ENCODE assay signal across 13 cellular contexts in the genomic region with DNA sequence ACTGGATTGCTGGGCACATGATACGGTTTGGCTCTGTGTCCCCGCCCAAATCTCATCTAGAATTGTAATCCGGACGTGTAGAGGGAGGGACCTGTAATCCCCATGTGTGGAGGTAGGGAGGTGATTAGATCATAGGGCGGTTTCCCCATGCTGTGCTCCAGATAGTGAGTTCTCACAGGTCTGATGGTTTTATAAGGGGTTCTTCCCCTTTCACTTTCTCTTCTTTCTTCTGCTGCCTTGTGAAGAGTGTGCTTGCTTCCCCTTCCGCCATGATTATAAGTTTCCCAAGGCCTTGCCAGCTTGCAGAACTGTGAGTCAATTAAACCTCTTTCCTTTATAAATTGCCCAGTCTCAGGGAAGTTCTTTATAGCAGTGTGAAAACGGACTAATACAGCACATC. TPM values are rescaled to one million over a fixed set of nuclear protein-coding genes. Genes with fewer than 3 reads are reported as not detected.
DNase-seq lines count a peak whose midpoint lies in the region; ATAC-seq and TF ChIP-seq lines count a peak whose summit lies in the region.
"Had no signal": no experiment of that assay in that cellular context is flagged by ENCODE, and none has a peak within 500 bp of the region (broad histone marks: within the 10 kb centered on the region; RNA-seq: fewer than 3 reads in every experiment).

No MANE protein-coding gene starts in this region.

- no peaks in the 10 kb centered on the region for H3K36me3 ChIP-seq in vagina

- POLR2A ChIA-PET in GM10248 (lab: Yijun Ruan, JAX): no interaction called here
- POLR2A ChIA-PET in activated CD8-positive, alpha-beta T cell treated with anti-CD3 and anti-CD28 coated beads for 36 hours (lab: Charles Lee): no interaction called here

- DNase-seq in GM10248 (ENCODE audit: extremely low spot score): peak; percentile 52
- no peak for DNase-seq in activated CD8-positive, alpha-beta T cell treated with anti-CD3 and anti-CD28 coated beads for 36 hours
- DNase-seq in epidermal melanocyte (ENCODE audit: insufficient read length, low spot score): no peak
- DNase-seq in vagina (ENCODE audit: extremely low spot score in 2 of 2): no peak
- no peak for DNase-seq in NCI-H2081 (lab: John Stamatoyannopoulos, UW)
- no peak for DNase-seq in activated CD4-positive, alpha-beta T cell treated with anti-CD3 and anti-CD28 coated beads, Interleukin-2, amount 50 U/mL, for 48 hours
- DNase-seq: activated effector memory CD4-positive, alpha-beta T cell treated with Interleukin-2 at 50 U/mL for 16 hours; DMS79 treated with DMSO at 0.1 percent for 48 hours; glutamatergic neuron; NCI-H1092 treated with DMSO at 0.1 percent for 48 hours had no signal

- peaks cover 2% of the 10 kb centered on the region for H3K4me1 Mint-ChIP-seq in activated CD8-positive, alpha-beta T cell treated with anti-CD3 and anti-CD28 coated beads for 36 hours (ENCODE audit: low read depth)

- no peak overlapping the region for H3K4me3 Mint-ChIP-seq in activated CD8-positive, alpha-beta T cell treated with anti-CD3 and anti-CD28 coated beads for 36 hours

- no peaks in the 10 kb centered on the region for H3K4me1 ChIP-seq in vagina

- no peaks in the 10 kb centered on the region for H3K27me3 Mint-ChIP-seq in activated CD8-positive, alpha-beta T cell treated with anti-CD3 and anti-CD28 coated beads for 36 hours

- no peak overlapping the region for H3K27ac Mint-ChIP-seq in activated CD8-positive, alpha-beta T cell treated with anti-CD3 and anti-CD28 coated beads for 36 hours

- no peak for TF ChIP-seq CTCF in GM10248 (IDR thresholded peaks at IDR 0.05; ENCODE audit: control extremely low read depth, extremely low read depth, low read depth, missing control alignments)
- TF ChIP-seq CTCF in activated CD8-positive, alpha-beta T cell treated with anti-CD3 and anti-CD28 coated beads for 36 hours (IDR thresholded peaks at IDR 0.05): no peak
- no peak for TF ChIP-seq CTCF in vagina (IDR thresholded peaks at IDR 0.05)

- no peak for TF ChIP-seq POLR2A in vagina (IDR thresholded peaks at IDR 0.05)

- H3K4me3 ChIP-seq in vagina: no peak overlapping the region
- H3K4me3 ChIP-seq: skin epidermis had no signal

- no peaks in the 10 kb centered on the region for H3K9me3 ChIP-seq in vagina

- CTCF ChIA-PET in GM10248 (lab: Yijun Ruan, JAX): interaction anchor here (1.0 kb wide), 1 partner anchor 10 kb away, joined by 3 read pairs; no protein-coding TSS in a partner anchor
- CTCF ChIA-PET in activated CD8-positive, alpha-beta T cell treated with anti-CD3 and anti-CD28 coated beads for 36 hours (lab: Charles Lee): interaction anchor here (1.1 kb wide), 1 partner anchor 107 kb away, joined by 3 read pairs; no protein-coding TSS in a partner anchor

- no peak overlapping the region for H3K27ac ChIP-seq in vagina

- no peaks in the 10 kb centered on the region for H3K36me3 Mint-ChIP-seq in activated CD8-positive, alpha-beta T cell treated with anti-CD3 and anti-CD28 coated beads for 36 hours (ENCODE audit: low read depth)

- ATAC-seq in GM19455 (IDR thresholded peaks at IDR 0.05; ENCODE audit: unreplicated experiment) (peak; percentile 90), HG03280 (IDR thresholded peaks at IDR 0.05; ENCODE audit: unreplicated experiment) (peak; percentile 88)
- ATAC-seq in activated CD8-positive, alpha-beta T cell treated with anti-CD3 and anti-CD28 coated beads for 36 hours: peak; percentile 37

- intact Hi-C loops in activated CD8-positive, alpha-beta T cell treated with anti-CD3 and anti-CD28 coated beads for 36 hours (cut with micrococcal nuclease): no loop called here
- intact Hi-C loops in vagina (cut with DNase I): no loop called here

- H3K27me3 ChIP-seq in vagina: no peaks in the 10 kb centered on the region

- no peaks in the 10 kb centered on the region for H3K9me3 Mint-ChIP-seq in activated CD8-positive, alpha-beta T cell treated with anti-CD3 and anti-CD28 coated beads for 36 hours

RNA-seq across cellular contexts. Expression of gene MTIF3, which starts 32.6 kb away (rescaled TPM):
- total RNA-seq in activated CD8-positive, alpha-beta T cell treated with anti-CD3 and anti-CD28 coated beads for 36 hours: 10 to 100 TPM; 28.0 to 29.6 TPM
- 30.0 TPM for total RNA-seq in vagina

RNA-seq across cellular contexts. Expression of gene GTF3A, which starts 58.6 kb away (rescaled TPM):
- total RNA-seq in activated CD8-positive, alpha-beta T cell treated with anti-CD3 and anti-CD28 coated beads for 36 hours: 100 to 1,000 TPM; 278 to 282 TPM
- 142 TPM for total RNA-seq in vagina

Comparison
In these comparisons a context has a peak if more than half of its experiments do, and no peak if none do; other contexts are left out.
1. ATAC-seq: peak in every context shown above with its lines; median percentile 90 in GM19455; 88 in HG03280; 37 in activated CD8-positive, alpha-beta T cell treated with anti-CD3 and anti-CD28 coated beads for 36 hours.